ENCODE assay signal across 36 cellular contexts in genomic region chr5:40093550-40093949, GRCh38.
"Had no signal": no experiment of that assay in that cellular context is flagged by ENCODE, and none has a peak within 500 bp of the region (broad histone marks: within the 10 kb centered on the region; RNA-seq: fewer than 3 reads in every experiment).

No MANE protein-coding gene starts in this region.

- H3K4me1 ChIP-seq: adrenal gland, body of pancreas had no signal

- FAIRE-seq: astrocyte, RCC 7860 had no signal

- H3K9me3 ChIP-seq: adrenal gland had no signal

- H3K36me3 ChIP-seq: adrenal gland, MG63 had no signal

- H3K4me3 ChIP-seq: adrenal gland, body of pancreas, MG63, PC-9 had no signal

- H3K4me2 ChIP-seq: PC-9 had no signal

- H3K27me3 ChIP-seq: adrenal gland, body of pancreas, MG63 had no signal

- H2AFZ ChIP-seq: PC-9 had no signal

- H3K27ac ChIP-seq: adrenal gland, body of pancreas, PC-9, RWPE1, VCaP had no signal

- DNase-seq: activated B cell treated with CpG ODN at 0.5 μM for 24 hours; activated CD4-positive, alpha-beta memory T cell treated with anti-CD3 and anti-CD28 coated beads for 36 hours; activated CD4-positive, alpha-beta T cell treated with anti-CD3 and anti-CD28 coated beads for 4 hours; activated CD4-positive, alpha-beta T cell treated with anti-CD3 and anti-CD28 coated beads, Interleukin-2, amount 50 U/mL, for 1 hour; activated CD4-positive, CD25-positive, alpha-beta regulatory T cell treated with anti-CD3 and anti-CD28 coated beads, Interleukin-2, amount 50 U/mL, for 72 hours; activated CD8-positive, alpha-beta memory T cell treated with anti-CD3 and anti-CD28 coated beads, Interleukin-2, amount 50 U/mL, for 4 hours; activated gamma-delta T cell treated with Interleukin-2 at 50 U/mL for 16 hours; activated naive CD4-positive, alpha-beta T cell treated with anti-CD3 and anti-CD28 coated beads for 36 hours; activated T-cell treated with anti-CD3 and anti-CD28 coated beads for 4 hours; activated T-cell treated with anti-CD3 and anti-CD28 coated beads, Interleukin-2, amount 50 U/mL, for 4 hours; adrenal gland; body of pancreas; Kasumi-1; KG1; MG63; NCI-H1048; NCI-H1105 treated with DMSO at 0.1 percent for 48 hours; NCI-H1436; NCI-H1694; NCI-H1930; NCI-H2081 treated with DMSO at 0.1 percent for 48 hours; NCI-H226; NCI-H524 treated with DMSO at 0.1 percent for 48 hours; NK-92 treated with Interleukin-12 subunit alpha and Interleukin-12 subunit beta, amount 100 ng/mL, for 24 hours; PC-9; SIG-M5; SW 1271; T-helper 1 cell; T-helper 2 cell; T-helper 9 cell had no signal

- ATAC-seq: activated naive CD4-positive, alpha-beta T cell treated with anti-CD3 and anti-CD28 coated beads, Interleukin-2, amount 50 U/mL, for 72 hours; activated T-cell treated with anti-CD3 and anti-CD28 coated beads, Interleukin-2, amount 50 U/mL, for 4 hours; body of pancreas; Right ventricle myocardium inferior had no signal
